Comparison of ENCODE assay signal across 8 cellular contexts in the genomic region with DNA sequence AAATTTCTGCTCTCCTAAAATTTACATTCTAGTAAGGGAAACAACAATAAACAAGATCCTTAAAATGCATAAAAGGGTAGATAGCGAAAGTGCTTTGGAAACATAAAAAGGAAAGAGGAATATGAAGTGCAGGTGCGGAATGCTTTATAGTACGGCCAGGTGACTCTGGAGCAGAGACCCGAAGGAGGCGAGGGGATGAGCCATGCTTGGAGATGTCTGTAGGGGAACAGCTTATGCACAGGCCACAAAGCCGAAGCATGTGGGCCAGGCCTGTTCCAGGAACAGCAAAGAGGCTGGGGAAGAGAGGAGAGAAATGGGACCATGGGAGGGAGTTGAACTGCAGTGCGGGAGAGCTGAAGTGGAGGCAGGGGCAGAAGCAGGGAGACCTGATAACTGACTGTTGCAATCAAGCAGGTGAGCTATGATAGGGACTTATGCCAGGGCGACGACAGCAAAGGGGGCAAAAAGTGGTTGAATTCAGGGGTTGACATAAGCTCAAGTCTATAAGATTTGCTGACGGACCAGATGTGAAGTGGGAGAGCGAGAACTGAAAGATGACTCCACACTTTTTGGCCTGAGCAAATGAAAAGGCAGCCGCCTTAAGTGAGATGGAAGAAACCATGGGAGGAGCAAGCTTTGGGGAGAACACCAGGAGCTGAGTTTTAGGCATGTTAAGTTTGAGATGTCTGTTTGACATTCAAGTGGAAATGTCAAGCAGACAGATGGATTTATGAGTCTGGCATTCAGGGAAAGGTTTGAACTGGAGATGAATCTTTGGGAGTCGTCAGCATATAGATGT.
DNase-seq lines count a peak whose midpoint lies in the region; ATAC-seq, FAIRE-seq and TF ChIP-seq lines count a peak whose summit lies in the region.

No MANE protein-coding gene starts in this region.

- H3K36me3 ChIP-seq in DOHH2 (ENCODE audit: control insufficient read depth, low read length) (peaks cover 17% of the 10 kb centered on the region), PC-9 (ENCODE audit: low read depth) (peaks cover 6% of the 10 kb centered on the region), endothelial cell of umbilical vein (ENCODE audit: control insufficient read depth in 2 of 2, extremely low read depth in 1 of 2, insufficient read depth in 2 of 2, low read length in 2 of 2) (no peaks in the 10 kb centered on the region), pancreas (no peaks in the 10 kb centered on the region)

- H3K9me3 ChIP-seq in DOHH2 (ENCODE audit: control insufficient read depth, insufficient read depth, low read length) (no peaks in the 10 kb centered on the region), PC-9 (ENCODE audit: insufficient read depth, low read depth) (no peaks in the 10 kb centered on the region), endothelial cell of umbilical vein (replicated peaks; ENCODE audit: control insufficient read depth, insufficient read depth, low read length) (no peaks in the 10 kb centered on the region), pancreas (no peaks in the 10 kb centered on the region)

- H3F3A ChIP-seq in DOHH2 (ENCODE audit: control insufficient read depth, insufficient read depth) (no peaks in the 10 kb centered on the region), PC-9 (ENCODE audit: insufficient read depth, low read depth) (peaks cover 24% of the 10 kb centered on the region; the same call in 1 of the 2 replicates)

- ATAC-seq in pancreas = no peak

- FAIRE-seq in endothelial cell of umbilical vein (lab: Jason Lieb, UNC) (no peak), pancreas (lab: Jason Lieb, UNC) (no peak)

- H3K27me3 ChIP-seq in DOHH2 (ENCODE audit: control insufficient read depth, low read length) (peaks cover 5% of the 10 kb centered on the region), PC-9 (ENCODE audit: insufficient read depth, low read depth) (no peaks in the 10 kb centered on the region), endothelial cell of umbilical vein (ENCODE audit: control insufficient read depth in 2 of 2, insufficient read depth in 2 of 2, low read length in 2 of 2) (no peaks in the 10 kb centered on the region), pancreas (no peaks in the 10 kb centered on the region)

- H3K9me2 ChIP-seq in DOHH2 (replicated peaks; ENCODE audit: control insufficient read depth, low read length) (no peaks in the 10 kb centered on the region), PC-9 (ENCODE audit: insufficient read depth) (no peaks in the 10 kb centered on the region)

- DNase-seq in PC-9 (no peak), endothelial cell of umbilical vein (ENCODE audit: low read depth, low spot score) (no peak), pancreas (no peak), NCI-H2227 treated with DMSO at 0.1 percent for 48 hours (lab: John Stamatoyannopoulos, UW) (no peak), epidermal melanocyte (ENCODE audit: insufficient read length, low spot score) (no peak)
- no peak for DNase-seq in stimulated activated naive CD4-positive, alpha-beta T cell (lab: John Stamatoyannopoulos, UW)
- no peak for DNase-seq in activated CD4-positive, alpha-beta T cell treated with anti-CD3 and anti-CD28 coated beads, Interleukin-2, amount 50 U/mL, for 1 hour

- peak overlapping the region; percentile 83 for H3K9ac ChIP-seq in endothelial cell of umbilical vein (replicated peaks; ENCODE audit: extremely low read depth, insufficient read depth, low read length)

- peaks cover 17% of the 10 kb centered on the region for H3K4me1 ChIP-seq in DOHH2 (ENCODE audit: control insufficient read depth, low read length)
- peaks cover 26% of the 10 kb centered on the region for H3K4me1 ChIP-seq in PC-9 (replicated peaks; ENCODE audit: insufficient read depth)
- H3K4me1 ChIP-seq in endothelial cell of umbilical vein (ENCODE audit: control insufficient read depth, extremely low read depth, insufficient read depth, low read length) = peaks cover 8% of the 10 kb centered on the region
- H3K4me1 ChIP-seq in pancreas = peaks cover 0 to 14% (median 0%) of the 10 kb centered on the region in 3 donors

- no peak for TF ChIP-seq POLR2A in endothelial cell of umbilical vein (IDR thresholded peaks at IDR 0.05; ENCODE audit: low read depth, low read length)

- BruUV-seq in PC-9 (replicated peaks; lab: Mats Ljungman, UMichigan) = no TSS peak
- no TSS peak for BruUV-seq in endothelial cell of umbilical vein (replicated peaks; lab: Mats Ljungman, UMichigan)

- H3K4me3 ChIP-seq in DOHH2 (ENCODE audit: low read length) = peak overlapping the region; percentile 83
- H3K4me3 ChIP-seq in PC-9 = peak overlapping the region; percentile 95
- H3K4me3 ChIP-seq in endothelial cell of umbilical vein (replicated peaks in 1 of 3; ENCODE audit: insufficient read depth in 1 of 3, low read depth in 1 of 3, low read length in 3 of 3) = peak overlapping the region in 2 of 3 experiments; percentile 66 to 85
- peak overlapping the region in 3 of 4 donors; percentile 65 to 100 (median 99) for H3K4me3 ChIP-seq in pancreas

- dilution Hi-C loops in endothelial cell of umbilical vein (cut with MboI; ENCODE audit: extremely low pct_ligation_motif_present, low sequenced_read_pairs) = no loop called here

- H4K20me1 ChIP-seq in DOHH2 (ENCODE audit: control insufficient read depth, insufficient read depth, low read depth, low read length) (0 out of 2 replicates have a peak, but pooled peaks cover 5% of the 10 kb centered on the region), PC-9 (ENCODE audit: insufficient read depth) (peaks cover 33% of the 10 kb centered on the region), endothelial cell of umbilical vein (replicated peaks; ENCODE audit: control insufficient read depth, extremely low read depth, insufficient read depth, low read length) (no peaks in the 10 kb centered on the region)

- H3K9me1 ChIP-seq in endothelial cell of umbilical vein (replicated peaks; ENCODE audit: control insufficient read depth, extremely low read depth, insufficient read depth, low read length) = no peaks in the 10 kb centered on the region

- WGBS in pancreas, 2 donors = 81 to 82% methylated on average over 13 of the region's 13 CpGs

- POLR2A ChIA-PET in PC-9 (lab: Charles Lee; ENCODE audit: unreplicated experiment) (no interaction called here), endothelial cell of umbilical vein (lab: Charles Lee) (no interaction called here)

- H3K27ac ChIP-seq in DOHH2 (ENCODE audit: low read depth, low read length) (peak overlapping the region; percentile 63; the same call in 1 of the 2 replicates), PC-9 (peak overlapping the region; percentile 79), endothelial cell of umbilical vein (ENCODE audit: insufficient read depth, low read depth, low read length) (no peak overlapping the region), pancreas (peak overlapping the region; percentile 92 to 98 (median 95))

- H3K4me2 ChIP-seq in DOHH2 (ENCODE audit: low read length) (peak overlapping the region; percentile 67), PC-9 (peak overlapping the region; percentile 88), endothelial cell of umbilical vein (ENCODE audit: insufficient read depth, low read length) (peak overlapping the region; percentile 78)

- TF ChIP-seq CTCF in DOHH2 (IDR thresholded peaks at IDR 0.05; ENCODE audit: low read depth, low read length, poor library complexity, severe bottlenecking) (no peak), PC-9 (conservative IDR thresholded peaks at IDR 0.05) (no peak), endothelial cell of umbilical vein (IDR thresholded peaks at IDR 0.05; ENCODE audit: extremely low read depth in 1 of 2, insufficient read depth in 1 of 2, low read depth in 1 of 2, low read length in 2 of 2) (no peak), pancreas (IDR thresholded peaks at IDR 0.05) (no peak)

- CTCF ChIA-PET in PC-9 (lab: Charles Lee) (interaction anchor here (0.7 kb wide), 1 partner anchor 87 kb away, joined by 4 read pairs; no protein-coding TSS in a partner anchor), endothelial cell of umbilical vein (lab: Charles Lee) (interaction anchor here (0.6 to 2.8 kb wide), 4 partner anchors 13 to 87 kb away, joined by 3 to 9 read pairs (median 4); no protein-coding TSS in a partner anchor)

- intact Hi-C loops in PC-9 (cut with micrococcal nuclease; ENCODE audit: unreplicated experiment) = loop anchor here (2.0 to 5.0 kb wide), 3 partner anchors 41 to 959 kb away; a partner anchor contains a TSS
- intact Hi-C loops in endothelial cell of umbilical vein (cut with micrococcal nuclease) = loop anchor here (1.0 to 5.0 kb wide), 5 partner anchors 13 to 86 kb away; no protein-coding TSS in a partner anchor
- intact Hi-C loops in pancreas (cut with DNase I) = no loop called here

- peaks cover 47% of the 10 kb centered on the region for H3K79me2 ChIP-seq in DOHH2 (ENCODE audit: control insufficient read depth, low read length)
- H3K79me2 ChIP-seq in PC-9 (ENCODE audit: low read depth) = peaks cover 43% of the 10 kb centered on the region
- H3K79me2 ChIP-seq in endothelial cell of umbilical vein (ENCODE audit: control insufficient read depth, insufficient read depth, low read length) = peaks cover 36% of the 10 kb centered on the region

- H2AFZ ChIP-seq in PC-9 = peak overlapping the region; percentile 71
- peak overlapping the region; percentile 87 for H2AFZ ChIP-seq in endothelial cell of umbilical vein (ENCODE audit: low read depth, low read length)

TF ChIP-seq in endothelial cell of umbilical vein, 7 proteins besides CTCF, POLR2A, EP300 and RAD21:
- TF ChIP-seq EZH2 (IDR thresholded peaks at IDR 0.05; ENCODE audit: borderline replicate concordance, low read depth, low read length, severe bottlenecking) (no peak), JUN (IDR thresholded peaks at IDR 0.05; ENCODE audit: borderline replicate concordance, insufficient read depth, insufficient read length, low read depth) (no peak), MYC (IDR thresholded peaks at IDR 0.05; ENCODE audit: low read depth, low read length) (no peak), FOS (IDR thresholded peaks at IDR 0.05; ENCODE audit: borderline replicate concordance, insufficient read depth, low read length) (no peak), GATA2 (IDR thresholded peaks at IDR 0.05; ENCODE audit: insufficient read depth, insufficient read length, low read depth, low read length) (no peak), POLR2AphosphoS5 (IDR thresholded peaks at IDR 0.05; ENCODE audit: insufficient read depth, low read depth, low read length) (no peak)
- TF ChIP-seq, protein P1, sequence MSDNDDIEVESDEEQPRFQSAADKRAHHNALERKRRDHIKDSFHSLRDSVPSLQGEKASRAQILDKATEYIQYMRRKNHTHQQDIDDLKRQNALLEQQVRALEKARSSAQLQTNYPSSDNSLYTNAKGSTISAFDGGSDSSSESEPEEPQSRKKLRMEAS (IDR thresholded peaks at IDR 0.05; ENCODE audit: insufficient read depth, insufficient read length) = no peak

Comparison
In these comparisons a context has a peak if more than half of its experiments do, and no peak if none do; other contexts are left out.
1. intact Hi-C loops: an anchor here in PC-9 (2.0 to 5.0 kb wide) and endothelial cell of umbilical vein (1.0 to 5.0 kb wide); none called in pancreas.